Comparison of ENCODE assay signal across 3 cellular contexts in genomic region chr7:47980648-47981047, GRCh38. TPM values are rescaled to one million over a fixed set of nuclear protein-coding genes. Genes with fewer than 3 reads are reported as not detected.
"Had no signal": no experiment of that assay in that cellular context is flagged by ENCODE, and none has a peak within 500 bp of the region (broad histone marks: within the 10 kb centered on the region; RNA-seq: fewer than 3 reads in every experiment).

No MANE protein-coding gene starts in this region.

RNA-seq across cellular contexts. Expression of gene PKD1L1, which starts 32.4 kb away (rescaled TPM):
- total RNA-seq: MCF 10A had no signal

RNA-seq across cellular contexts. Expression of gene SUN3, which starts 48.3 kb away (rescaled TPM):
- total RNA-seq: LHCN-M2, MCF 10A, NCI-H460 had no signal

RNA-seq across cellular contexts. Expression of gene C7orf57, which starts 54.7 kb away (rescaled TPM):
- total RNA-seq: NCI-H460 had no signal
